Comparison of ENCODE assay signal across 26 cellular contexts in the genomic region with DNA sequence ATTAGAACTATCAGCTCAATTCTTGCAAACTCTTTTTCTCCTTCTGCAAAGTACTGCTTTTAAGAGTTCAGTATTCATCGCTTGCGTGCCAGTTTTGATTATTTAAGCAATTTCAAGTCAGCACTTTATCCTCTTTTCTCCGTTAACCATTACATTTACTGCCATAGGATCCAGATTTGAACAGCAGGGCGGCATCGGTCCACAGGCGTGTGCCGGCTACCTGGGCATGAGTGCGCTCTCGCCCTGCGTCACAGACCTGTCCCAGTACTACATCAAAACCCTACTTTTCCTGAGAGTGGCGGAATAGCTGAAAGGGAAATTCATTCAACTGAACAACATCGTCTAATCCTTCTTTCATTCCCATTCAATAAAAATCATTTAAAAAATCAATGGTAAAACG.
"Had no signal": no experiment of that assay in that cellular context is flagged by ENCODE, and none has a peak within 500 bp of the region (broad histone marks: within the 10 kb centered on the region; RNA-seq: fewer than 3 reads in every experiment).

No MANE protein-coding gene starts in this region.

- H3K4me1 ChIP-seq: esophagus squamous epithelium, uterus had no signal

- H3K4me1 Mint-ChIP-seq: activated CD4-positive, alpha-beta T cell treated with anti-CD3 and anti-CD28 coated beads, Interleukin-2, amount 10 ng/mL, durations not matched to agents 24 days and 14 days; activated naive CD8-positive, alpha-beta T cell treated with anti-CD3 and anti-CD28 coated beads, Interleukin-2, amount 10 ng/mL, durations not matched to agents 7 days and 5 days had no signal

- H3K36me3 ChIP-seq: esophagus squamous epithelium, heart right ventricle, neutrophil, thoracic aorta, uterus had no signal

- H3K4me3 Mint-ChIP-seq: activated CD4-positive, alpha-beta memory T cell treated with anti-CD3 and anti-CD28 coated beads for 36 hours; activated CD4-positive, alpha-beta T cell treated with anti-CD3 and anti-CD28 coated beads, Interleukin-2, amount 10 ng/mL, durations not matched to agents 24 days and 14 days; activated naive CD4-positive, alpha-beta T cell treated with anti-CD3 and anti-CD28 coated beads for 36 hours; activated naive CD8-positive, alpha-beta T cell treated with anti-CD3 and anti-CD28 coated beads, Interleukin-2, amount 10 ng/mL, durations not matched to agents 7 days and 5 days; activated T-helper 1 cell treated with anti-CD3 and anti-CD28 coated beads, Interleukin-12 subunit alpha, Interleukin-12 subunit beta, Interleukin-2, Interleukin-4 antibody, amounts not matched to agents 30 ng/mL and 10 ng/mL and 1 ng/mL, durations not matched to agents 14 hours and 24 hours and 36 hours; dendritic cell treated with granulocyte-macrophage colony-stimulating factor and Interleukin-4, amounts not matched to agents 40 ng/mL and 50 ng/mL, for 4 days; nephron; stimulated activated naive CD8-positive, alpha-beta T cell treated with anti-CD3 and anti-CD28 coated beads, Interleukin-15, Interleukin-2, amounts not matched to agents 100 ng/mL and 50 ng/mL, for 24 hours; type B pancreatic cell had no signal

- H3K27ac Mint-ChIP-seq: activated CD4-positive, alpha-beta memory T cell treated with anti-CD3 and anti-CD28 coated beads for 36 hours; activated CD4-positive, alpha-beta T cell treated with anti-CD3 and anti-CD28 coated beads, Interleukin-2, amount 10 ng/mL, durations not matched to agents 24 days and 14 days; activated naive CD4-positive, alpha-beta T cell treated with anti-CD3 and anti-CD28 coated beads for 36 hours; activated naive CD8-positive, alpha-beta T cell treated with anti-CD3 and anti-CD28 coated beads, Interleukin-2, amount 10 ng/mL, durations not matched to agents 7 days and 5 days; activated T-helper 1 cell treated with anti-CD3 and anti-CD28 coated beads, Interleukin-12 subunit alpha, Interleukin-12 subunit beta, Interleukin-2, Interleukin-4 antibody, amounts not matched to agents 30 ng/mL and 10 ng/mL and 1 ng/mL, durations not matched to agents 14 hours and 24 hours and 36 hours; dendritic cell treated with granulocyte-macrophage colony-stimulating factor and Interleukin-4, amounts not matched to agents 40 ng/mL and 50 ng/mL, for 4 days; nephron; stimulated activated naive CD8-positive, alpha-beta T cell treated with anti-CD3 and anti-CD28 coated beads, Interleukin-15, Interleukin-2, amounts not matched to agents 100 ng/mL and 50 ng/mL, for 24 hours; type B pancreatic cell had no signal

- H3K27me3 ChIP-seq: esophagus squamous epithelium, heart right ventricle, neutrophil, uterus had no signal

- H3K4me3 ChIP-seq: esophagus squamous epithelium, heart right ventricle, skin epidermis, thoracic aorta, uterus had no signal

- ATAC-seq: heart right ventricle, left colon, sciatic nerve had no signal

- H3K36me3 Mint-ChIP-seq: activated CD4-positive, alpha-beta memory T cell treated with anti-CD3 and anti-CD28 coated beads for 36 hours; activated naive CD8-positive, alpha-beta T cell treated with anti-CD3 and anti-CD28 coated beads, Interleukin-2, amount 10 ng/mL, durations not matched to agents 7 days and 5 days; type B pancreatic cell had no signal

- H3K9me3 ChIP-seq: esophagus squamous epithelium, heart right ventricle, neutrophil, thoracic aorta, uterus had no signal

- H3K9me3 Mint-ChIP-seq: activated CD4-positive, alpha-beta memory T cell treated with anti-CD3 and anti-CD28 coated beads for 36 hours; activated CD4-positive, alpha-beta T cell treated with anti-CD3 and anti-CD28 coated beads, Interleukin-2, amount 10 ng/mL, durations not matched to agents 24 days and 14 days; activated naive CD4-positive, alpha-beta T cell treated with anti-CD3 and anti-CD28 coated beads for 36 hours; activated naive CD8-positive, alpha-beta T cell treated with anti-CD3 and anti-CD28 coated beads, Interleukin-2, amount 10 ng/mL, durations not matched to agents 7 days and 5 days; activated T-helper 1 cell treated with anti-CD3 and anti-CD28 coated beads, Interleukin-12 subunit alpha, Interleukin-12 subunit beta, Interleukin-2, Interleukin-4 antibody, amounts not matched to agents 30 ng/mL and 10 ng/mL and 1 ng/mL, durations not matched to agents 14 hours and 24 hours and 36 hours; dendritic cell treated with granulocyte-macrophage colony-stimulating factor and Interleukin-4, amounts not matched to agents 40 ng/mL and 50 ng/mL, for 4 days; nephron; stimulated activated naive CD8-positive, alpha-beta T cell treated with anti-CD3 and anti-CD28 coated beads, Interleukin-15, Interleukin-2, amounts not matched to agents 100 ng/mL and 50 ng/mL, for 24 hours; type B pancreatic cell had no signal

- DNase-seq: activated CD4-positive, alpha-beta memory T cell treated with anti-CD3 and anti-CD28 coated beads for 36 hours; activated CD4-positive, alpha-beta T cell treated with anti-CD3 and anti-CD28 coated beads, Interleukin-2, amount 10 ng/mL, durations not matched to agents 24 days and 14 days; activated CD4-positive, CD25-positive, alpha-beta regulatory T cell treated with anti-CD3 and anti-CD28 coated beads, Interleukin-2, amount 50 U/mL, for 72 hours; activated CD8-positive, alpha-beta memory T cell treated with anti-CD3 and anti-CD28 coated beads, Interleukin-2, amount 50 U/mL, for 4 hours; activated effector memory CD4-positive, alpha-beta T cell treated with anti-CD3 and anti-CD28 coated beads, Interleukin-2, amount 50 U/mL, for 16 hours; activated naive CD4-positive, alpha-beta T cell treated with anti-CD3 and anti-CD28 coated beads for 36 hours; activated naive CD8-positive, alpha-beta T cell treated with anti-CD3 and anti-CD28 coated beads, Interleukin-2, amount 10 ng/mL, durations not matched to agents 7 days and 5 days; activated T-cell treated with anti-CD3 and anti-CD28 coated beads, Interleukin-2, amount 50 U/mL, for 1 hour; esophagus squamous epithelium; foreskin melanocyte; heart right ventricle; left colon; mammary epithelial cell; stimulated activated CD4-positive, alpha-beta T cell treated with anti-CD3 and anti-CD28 coated beads, Interleukin-12 subunit alpha, Interleukin-12 subunit beta, amount 100 ng/mL, for 4 hours; stimulated activated CD4-positive, alpha-beta T cell treated with anti-CD3 and anti-CD28 coated beads, Interleukin-4, amount 100 ng/mL, for 1 hour; uterus had no signal

- H3K27ac ChIP-seq: esophagus squamous epithelium, heart right ventricle, neutrophil, skin epidermis, thoracic aorta, uterus, VCaP had no signal
